Comparison of ENCODE assay signal across 13 cellular contexts in genomic region chr3:157335677-157336076, GRCh38.
A peak's percentile ranks its signal among the peaks of the same experiment; 100 is the strongest.
DNase-seq lines count a peak whose midpoint lies in the region; ATAC-seq and TF ChIP-seq lines count a peak whose summit lies in the region.
"Had no signal": no experiment of that assay in that cellular context is flagged by ENCODE, and none has a peak within 500 bp of the region (broad histone marks: within the 10 kb centered on the region; RNA-seq: fewer than 3 reads in every experiment).

No MANE protein-coding gene starts in this region.

- no peak for TF ChIP-seq CTCF in chondrocyte (IDR thresholded peaks at IDR 0.05)

- no peaks in the 10 kb centered on the region for H3K36me3 ChIP-seq in MG63
- H3K36me3 ChIP-seq in mesodermal cell (ENCODE audit: control insufficient read depth, insufficient read depth, low read length): no peaks in the 10 kb centered on the region
- H3K36me3 ChIP-seq: thoracic aorta had no signal

- H3K27me3 Mint-ChIP-seq in chondrocyte (ENCODE audit: low read depth): no peaks in the 10 kb centered on the region
- H3K27me3 Mint-ChIP-seq in activated naive CD4-positive, alpha-beta T cell treated with anti-CD3 and anti-CD28 coated beads for 36 hours (ENCODE audit: low read depth): no peaks in the 10 kb centered on the region

- H3K4me1 ChIP-seq in mesodermal cell (ENCODE audit: control insufficient read depth, insufficient read depth, low read length, poor library complexity, severe bottlenecking): peaks cover 4% of the 10 kb centered on the region

- H3K9me3 Mint-ChIP-seq in chondrocyte (ENCODE audit: low read depth): no peaks in the 10 kb centered on the region
- H3K9me3 Mint-ChIP-seq in activated naive CD4-positive, alpha-beta T cell treated with anti-CD3 and anti-CD28 coated beads for 36 hours: no peaks in the 10 kb centered on the region

- H3K27ac Mint-ChIP-seq in chondrocyte (ENCODE audit: unreplicated experiment): no peak overlapping the region
- H3K27ac Mint-ChIP-seq in activated naive CD4-positive, alpha-beta T cell treated with anti-CD3 and anti-CD28 coated beads for 36 hours: no peak overlapping the region

- no peak overlapping the region for H3K4me3 Mint-ChIP-seq in chondrocyte (ENCODE audit: unreplicated experiment)
- no peak overlapping the region for H3K4me3 Mint-ChIP-seq in activated naive CD4-positive, alpha-beta T cell treated with anti-CD3 and anti-CD28 coated beads for 36 hours

- H3K36me3 Mint-ChIP-seq in chondrocyte (ENCODE audit: low read depth): no peaks in the 10 kb centered on the region
- H3K36me3 Mint-ChIP-seq in activated naive CD4-positive, alpha-beta T cell treated with anti-CD3 and anti-CD28 coated beads for 36 hours (ENCODE audit: low read depth): no peaks in the 10 kb centered on the region

- H3K4me1 Mint-ChIP-seq in chondrocyte (ENCODE audit: low read depth): peaks cover 15% of the 10 kb centered on the region
- H3K4me1 Mint-ChIP-seq in activated naive CD4-positive, alpha-beta T cell treated with anti-CD3 and anti-CD28 coated beads for 36 hours (ENCODE audit: low read depth): no peaks in the 10 kb centered on the region

- intact Hi-C loops in activated naive CD4-positive, alpha-beta T cell treated with anti-CD3 and anti-CD28 coated beads for 36 hours (cut with micrococcal nuclease): no loop called here

- peak overlapping the region; percentile 86 for H3K27ac ChIP-seq in mesodermal cell (ENCODE audit: low read depth, low read length, severe bottlenecking)
- H3K27ac ChIP-seq: skin epidermis, thoracic aorta had no signal

- DNase-seq in COR-L47 (lab: John Stamatoyannopoulos, UW) (peak; percentile 46), MG63 (peak; percentile 90), dermis microvascular lymphatic vessel endothelial cell (ENCODE audit: low read depth in 2 of 2) (peak; percentile 55 to 98), chondrocyte (ENCODE audit: low spot score) (no peak)
- DNase-seq in activated naive CD4-positive, alpha-beta T cell treated with anti-CD3 and anti-CD28 coated beads for 36 hours: no peak
- DNase-seq: activated CD8-positive, alpha-beta memory T cell treated with anti-CD3 and anti-CD28 coated beads, Interleukin-2, amount 50 U/mL, for 4 hours; DND-41; erythroblast had no signal

- H3K9me3 ChIP-seq in MG63 (no peaks in the 10 kb centered on the region), mesodermal cell (ENCODE audit: control insufficient read depth, low read length) (peaks cover 9% of the 10 kb centered on the region)
- H3K9me3 ChIP-seq: thoracic aorta had no signal

- 8 to 17% methylated on average over 3 of the region's 5 CpGs for WGBS in mesodermal cell (ENCODE audit: insufficient coverage in 2 of 2), 2 experiments

- no peak for ATAC-seq in GM21360 (IDR thresholded peaks at IDR 0.05; ENCODE audit: unreplicated experiment)
- ATAC-seq in HG03460 (IDR thresholded peaks at IDR 0.05; ENCODE audit: unreplicated experiment): no peak

- H3K4me3 ChIP-seq in MG63 (no peak overlapping the region), mesodermal cell (ENCODE audit: extremely low read depth, insufficient read depth, low read length, poor library complexity, severe bottlenecking) (no peak overlapping the region)
- H3K4me3 ChIP-seq: skin epidermis, thoracic aorta had no signal

- no peaks in the 10 kb centered on the region for H3K27me3 ChIP-seq in MG63

- CTCF ChIA-PET in activated naive CD4-positive, alpha-beta T cell treated with anti-CD3 and anti-CD28 coated beads for 36 hours (lab: Charles Lee): no interaction called here

Comparison
In these comparisons a context has a peak if more than half of its experiments do, and no peak if none do; other contexts are left out.
1. DNase-seq: peak in COR-L47 (single experiment), MG63 (single experiment) and dermis microvascular lymphatic vessel endothelial cell (2 of 2); none in chondrocyte (single experiment) and activated naive CD4-positive, alpha-beta T cell treated with anti-CD3 and anti-CD28 coated beads for 36 hours (single experiment).